ENCODE assay signal across 1 cellular context in genomic region chr13:24925318-24926231, GRCh38.
TF ChIP-seq lines count a peak whose summit lies in the region.

No MANE protein-coding gene starts in this region.

TF ChIP-seq in HepG2, 621 proteins besides CTCF, POLR2A, EP300 and RAD21 (continued from another document and continues in another):
- TF ChIP-seq ZNF318 (CRISPR knock-in tag; IDR thresholded peaks at IDR 0.05) (no peak), DNMT1 (CRISPR knock-in tag; IDR thresholded peaks at IDR 0.05) (no peak), ARNTL (CRISPR knock-in tag; IDR thresholded peaks at IDR 0.05) (no peak), REL (CRISPR knock-in tag; conservative IDR thresholded peaks at IDR 0.05) (no peak), NFE2L2 (IDR thresholded peaks at IDR 0.05; ENCODE audit: low read length) (no peak), SOX5 (CRISPR knock-in tag; IDR thresholded peaks at IDR 0.05; ENCODE audit: borderline replicate concordance) (peak; percentile 50; the same call in 1 of the 2 replicates), MTF2 (CRISPR knock-in tag; IDR thresholded peaks at IDR 0.05; ENCODE audit: borderline replicate concordance) (no peak), ARID4A (CRISPR knock-in tag; IDR thresholded peaks at IDR 0.05; ENCODE audit: borderline replicate concordance) (0 out of 2 replicates have a peak, but pooled peaks have one; percentile 9), U2AF1 (optimal IDR thresholded peaks at IDR 0.05; ENCODE audit: low read depth, low read length) (no peak), NFIB (CRISPR knock-in tag; IDR thresholded peaks at IDR 0.05; ENCODE audit: borderline replicate concordance) (no peak), ZBTB33 (CRISPR knock-in tag; IDR thresholded peaks at IDR 0.05) (no peak), ZSCAN12 (CRISPR knock-in tag; IDR thresholded peaks at IDR 0.05) (no peak), ZHX2 (IDR thresholded peaks at IDR 0.05; ENCODE audit: low read depth) (no peak), ZHX2 (CRISPR knock-in tag; IDR thresholded peaks at IDR 0.05; ENCODE audit: borderline replicate concordance) (no peak), ZNF614 (CRISPR knock-in tag; IDR thresholded peaks at IDR 0.05; ENCODE audit: borderline replicate concordance) (no peak), ZNF501 (CRISPR knock-in tag; IDR thresholded peaks at IDR 0.05) (peak; percentile 30; the same call in 1 of the 2 replicates), ZNF800 (CRISPR knock-in tag; IDR thresholded peaks at IDR 0.05) (no peak), ZNF7 (CRISPR knock-in tag; IDR thresholded peaks at IDR 0.05) (no peak), NR2F6 (IDR thresholded peaks at IDR 0.05) (peak; percentile 38; the same call in 1 of the 2 replicates), NR2F6 (CRISPR knock-in tag; IDR thresholded peaks at IDR 0.05) (no peak), ZNF124 (CRISPR knock-in tag; IDR thresholded peaks at IDR 0.05) (no peak), HNRNPL (IDR thresholded peaks at IDR 0.05; ENCODE audit: low read depth, low read length) (no peak), TERF1 (CRISPR knock-in tag; IDR thresholded peaks at IDR 0.05) (0 out of 2 replicates have a peak, but pooled peaks have one; percentile 28), DMAP1 (CRISPR knock-in tag; IDR thresholded peaks at IDR 0.05) (0 out of 2 replicates have a peak, but pooled peaks have one; percentile 27), ELF3 (CRISPR knock-in tag; IDR thresholded peaks at IDR 0.05) (peak; percentile 80), KDM1A (CRISPR knock-in tag; IDR thresholded peaks at IDR 0.05) (no peak), SMYD3 (CRISPR knock-in tag; IDR thresholded peaks at IDR 0.05) (no peak), ZNF12 (CRISPR knock-in tag; IDR thresholded peaks at IDR 0.05) (no peak), ARID3A (IDR thresholded peaks at IDR 0.05; ENCODE audit: low read depth, low read length) (peak; percentile 45), SETDB1 (CRISPR knock-in tag; IDR thresholded peaks at IDR 0.05; ENCODE audit: borderline replicate concordance) (no peak), YEATS4 (CRISPR knock-in tag; IDR thresholded peaks at IDR 0.05; ENCODE audit: borderline replicate concordance) (0 out of 2 replicates have a peak, but pooled peaks have one; percentile 45)
